20 cellular contexts compared by ENCODE assay signal in genomic region chr18:38951633-38952032, GRCh38.
DNase-seq lines count a peak whose midpoint lies in the region; ATAC-seq, FAIRE-seq and TF ChIP-seq lines count a peak whose summit lies in the region.
"Had no signal": no experiment of that assay in that cellular context is flagged by ENCODE, and none has a peak within 500 bp of the region (broad histone marks: within the 10 kb centered on the region; RNA-seq: fewer than 3 reads in every experiment).

No MANE protein-coding gene starts in this region.

- intact Hi-C loops in PC-3 (cut with micrococcal nuclease) = no loop called here
- intact Hi-C loops in stomach (cut with DNase I; ENCODE audit: low total_unique reads) = no loop called here
- intact Hi-C loops in body of pancreas (cut with DNase I) = no loop called here

- FAIRE-seq in bronchial epithelial cell (lab: Jason Lieb, UNC) = no peak
- FAIRE-seq: A549, HepG2 had no signal

- DNase-seq in NCI-H82 (lab: John Stamatoyannopoulos, UW) = peak; percentile 23
- DNase-seq in NCI-H82 treated with DMSO at 0.1 percent for 48 hours (lab: John Stamatoyannopoulos, UW; ENCODE audit: unreplicated experiment) = no peak
- DNase-seq in PC-3 = peak; percentile 31
- DNase-seq in bronchial epithelial cell (ENCODE audit: low read depth) = peak; percentile 35
- peak; percentile 53 for DNase-seq in renal cortical epithelial cell (ENCODE audit: low read depth)
- DNase-seq in stomach = no peak
- no peak for DNase-seq in body of pancreas
- DNase-seq: AML-193; Caco-2; CD4-positive, alpha-beta T cell; GF-D8; GOT3; H7; HFFc6 had no signal

- TF ChIP-seq POLR2A in stomach (IDR thresholded peaks at IDR 0.05) = no peak
- no peak for TF ChIP-seq POLR2A in body of pancreas (IDR thresholded peaks at IDR 0.05)

- H3K9me3 ChIP-seq in PC-3 (ENCODE audit: low read length) (no peaks in the 10 kb centered on the region), stomach (no peaks in the 10 kb centered on the region), body of pancreas (no peaks in the 10 kb centered on the region)
- H3K9me3 ChIP-seq: A549, Caco-2 had no signal

- no peaks in the 10 kb centered on the region for H3K27me3 ChIP-seq in PC-3 (ENCODE audit: low read length)
- no peaks in the 10 kb centered on the region for H3K27me3 ChIP-seq in bronchial epithelial cell (ENCODE audit: control insufficient read depth, insufficient read depth, low read length)
- no peaks in the 10 kb centered on the region for H3K27me3 ChIP-seq in stomach
- no peaks in the 10 kb centered on the region for H3K27me3 ChIP-seq in body of pancreas

- BruUV-seq in PC-3 (replicated peaks; lab: Mats Ljungman, UMichigan) = no TSS peak

- no peaks in the 10 kb centered on the region for H3K9me2 ChIP-seq in PC-3 (replicated peaks; ENCODE audit: low read length)

- no peaks in the 10 kb centered on the region for H3K36me3 ChIP-seq in PC-3 (ENCODE audit: low read depth, low read length)
- no peaks in the 10 kb centered on the region for H3K36me3 ChIP-seq in bronchial epithelial cell (ENCODE audit: control insufficient read depth, insufficient read depth, low read length)
- H3K36me3 ChIP-seq in stomach = no peaks in the 10 kb centered on the region
- H3K36me3 ChIP-seq in body of pancreas (replicated peaks in 1 of 2; ENCODE audit: insufficient read depth in 1 of 2, low read depth in 2 of 2) = no peaks in the 10 kb centered on the region

- POLR2A ChIA-PET in PC-3 (lab: Charles Lee; ENCODE audit: unreplicated experiment) = no interaction called here

- ATAC-seq in PC-3 = peak; percentile 64
- no peak for ATAC-seq in body of pancreas
- no peak for ATAC-seq in HG03159 (IDR thresholded peaks at IDR 0.05; ENCODE audit: unreplicated experiment)
- ATAC-seq: A549, HCT116, HepG2 had no signal

- H3K79me2 ChIP-seq in PC-3 (ENCODE audit: low read length) = no peaks in the 10 kb centered on the region

- no peak for TF ChIP-seq EP300 in stomach (IDR thresholded peaks at IDR 0.05)

- TF ChIP-seq CTCF in PC-3 (conservative IDR thresholded peaks at IDR 0.05; ENCODE audit: low read depth, low read length) (no peak), bronchial epithelial cell (IDR thresholded peaks at IDR 0.05; ENCODE audit: insufficient read depth, low read length, severe bottlenecking) (no peak), stomach (IDR thresholded peaks at IDR 0.05) (no peak), body of pancreas (IDR thresholded peaks at IDR 0.05) (no peak)

- H4K20me1 ChIP-seq in PC-3 (ENCODE audit: low read length) = no peaks in the 10 kb centered on the region

- H3K4me2 ChIP-seq in PC-3 (ENCODE audit: low read length) = no peak overlapping the region
- H3K4me2 ChIP-seq: A549 had no signal

- no peaks in the 10 kb centered on the region for H3F3A ChIP-seq in PC-3 (ENCODE audit: low read length, unreplicated experiment)

- no peaks in the 10 kb centered on the region for H3K4me1 ChIP-seq in PC-3 (ENCODE audit: insufficient read depth, low read length)
- no peaks in the 10 kb centered on the region for H3K4me1 ChIP-seq in stomach
- H3K4me1 ChIP-seq in body of pancreas = no peaks in the 10 kb centered on the region
- H3K4me1 ChIP-seq: A549, Caco-2 had no signal

- no peak overlapping the region for H2AFZ ChIP-seq in PC-3 (ENCODE audit: low read length)

- WGBS in stomach, 5 donors = 53 to 62% (median 60%) methylated on average over 2 of the region's 2 CpGs
- WGBS in body of pancreas, 2 donors = 52 to 59% methylated on average over 2 of the region's 2 CpGs

- H3K4me3 ChIP-seq in PC-3 (ENCODE audit: low read length) = no peak overlapping the region
- H3K4me3 ChIP-seq in bronchial epithelial cell (ENCODE audit: low read depth, low read length) = no peak overlapping the region
- H3K4me3 ChIP-seq in stomach = no peak overlapping the region
- H3K4me3 ChIP-seq in body of pancreas = no peak overlapping the region
- H3K4me3 ChIP-seq: A549 had no signal

- CTCF ChIA-PET in PC-3 (lab: Charles Lee) = no interaction called here

- H3K27ac ChIP-seq in PC-3 (ENCODE audit: low read length) (no peak overlapping the region), stomach (no peak overlapping the region), body of pancreas (no peak overlapping the region)
- H3K27ac ChIP-seq: 22Rv1, A549, C4-2B had no signal

- no peak overlapping the region for H3K9ac ChIP-seq in PC-3 (ENCODE audit: low read length)

Comparison
In these comparisons a context has a peak if more than half of its experiments do, and no peak if none do; other contexts are left out.
1. DNase-seq: peak in NCI-H82 (single experiment), PC-3 (single experiment), bronchial epithelial cell (single experiment) and renal cortical epithelial cell (single experiment); none in NCI-H82 treated with DMSO at 0.1 percent for 48 hours (single experiment), stomach (single experiment) and body of pancreas (0 of 4).